In genomic region chr4:123588631-123589223, GRCh38 we compare ENCODE assay signal across 1 cellular context.
A peak's percentile ranks its signal among the peaks of the same experiment; 100 is the strongest.
TF ChIP-seq lines count a peak whose summit lies in the region.

No MANE protein-coding gene starts in this region.

TF ChIP-seq in GM12878, 131 proteins besides CTCF, POLR2A, EP300 and RAD21 (continued from another document and continues in another):
- TF ChIP-seq GATAD2B (conservative IDR thresholded peaks at IDR 0.05; ENCODE audit: low read depth) (peak; percentile 88), SUPT20H (IDR thresholded peaks at IDR 0.05; ENCODE audit: borderline replicate concordance, control insufficient read depth, low read depth, low read length) (no peak), YY1 (IDR thresholded peaks at IDR 0.05; ENCODE audit: low read depth, low read length) (0 out of 2 replicates have a peak, but pooled peaks have one; percentile 11), ATF2 (IDR thresholded peaks at IDR 0.05; ENCODE audit: low read length) (peak; percentile 93), BCL3 (IDR thresholded peaks at IDR 0.05; ENCODE audit: borderline replicate concordance, insufficient read depth, low read depth, low read length, poor library complexity, severe bottlenecking) (no peak), IKZF1 (conservative IDR thresholded peaks at IDR 0.05) (peak; percentile 96), POU2F2 (IDR thresholded peaks at IDR 0.05; ENCODE audit: borderline replicate concordance, low read depth, low read length) (peak; percentile 36; the same call in 1 of the 3 replicates), PKNOX1 (IDR thresholded peaks at IDR 0.05) (no peak), ATF7 (IDR thresholded peaks at IDR 0.05; ENCODE audit: low read depth) (peak; percentile 85), SREBF2 (IDR thresholded peaks at IDR 0.05; ENCODE audit: low read length) (no peak), NR2C2 (IDR thresholded peaks at IDR 0.05; ENCODE audit: borderline replicate concordance, control insufficient read depth, insufficient read length, low read depth) (no peak), ZNF207 (IDR thresholded peaks at IDR 0.05; ENCODE audit: borderline replicate concordance) (no peak), ZNF384 (IDR thresholded peaks at IDR 0.05; ENCODE audit: borderline replicate concordance, low read depth, low read length) (no peak), PRDM15 (CRISPR knock-in tag; IDR thresholded peaks at IDR 0.05) (no peak), BACH1 (IDR thresholded peaks at IDR 0.05; ENCODE audit: borderline replicate concordance) (no peak), USF2 (IDR thresholded peaks at IDR 0.05; ENCODE audit: borderline replicate concordance, low read depth, low read length) (no peak), KDM1A (IDR thresholded peaks at IDR 0.05; ENCODE audit: borderline replicate concordance) (no peak), STAT3 (IDR thresholded peaks at IDR 0.05; ENCODE audit: low read depth, low read length) (no peak), FOXM1 (IDR thresholded peaks at IDR 0.05; ENCODE audit: low read depth, low read length) (peak; percentile 95), ZNF622 (IDR thresholded peaks at IDR 0.05) (no peak), ZBTB33 (IDR thresholded peaks at IDR 0.05) (no peak), RCOR1 (conservative IDR thresholded peaks at IDR 0.05; ENCODE audit: low read depth, low read length) (no peak), CBX3 (IDR thresholded peaks at IDR 0.05; ENCODE audit: borderline replicate concordance, low read depth) (no peak), MEF2B (IDR thresholded peaks at IDR 0.05; ENCODE audit: partially characterized antibody, poor library complexity, severe bottlenecking) (peak; percentile 97), BCL11A (IDR thresholded peaks at IDR 0.05; ENCODE audit: low read depth, low read length) (peak; percentile 87), PAX5 (IDR thresholded peaks at IDR 0.05; ENCODE audit: borderline replicate concordance, low read depth, low read length) (peak; percentile 69), SMARCA5 (IDR thresholded peaks at IDR 0.05) (no peak), SP1 (IDR thresholded peaks at IDR 0.05; ENCODE audit: low read depth, low read length) (no peak), SUZ12 (IDR thresholded peaks at IDR 0.05; ENCODE audit: unreplicated experiment) (no peak), ZBTB4 (CRISPR knock-in tag; IDR thresholded peaks at IDR 0.05) (no peak), NR2F1 (conservative IDR thresholded peaks at IDR 0.05) (peak; percentile 88), RBBP5 (conservative IDR thresholded peaks at IDR 0.05) (no peak), CREB1 (IDR thresholded peaks at IDR 0.05; ENCODE audit: low read depth) (peak; percentile 82), E2F8 (IDR thresholded peaks at IDR 0.05; ENCODE audit: low read depth, partially characterized antibody) (no peak), NFXL1 (IDR thresholded peaks at IDR 0.05; ENCODE audit: borderline replicate concordance) (no peak), KLF5 (IDR thresholded peaks at IDR 0.05; ENCODE audit: partially characterized antibody) (no peak), ESRRA (IDR thresholded peaks at IDR 0.05; ENCODE audit: low read length) (no peak), ZZZ3 (IDR thresholded peaks at IDR 0.05; ENCODE audit: control insufficient read depth, insufficient read length, low read depth) (no peak), ELK1 (IDR thresholded peaks at IDR 0.05; ENCODE audit: low read depth, low read length) (no peak), IRF4 (IDR thresholded peaks at IDR 0.05; ENCODE audit: low read depth, low read length) (peak; percentile 82; the same call in 1 of the 2 replicates), IRF5 (IDR thresholded peaks at IDR 0.05; ENCODE audit: borderline replicate concordance) (no peak), NFIC (IDR thresholded peaks at IDR 0.05; ENCODE audit: low read depth, low read length) (peak; percentile 96), ZNF217 (IDR thresholded peaks at IDR 0.05) (peak; percentile 79), STAT1 (conservative IDR thresholded peaks at IDR 0.05) (no peak), TCF3 (IDR thresholded peaks at IDR 0.05; ENCODE audit: borderline replicate concordance, insufficient read depth, low read depth, low read length) (no peak), SMC3 (IDR thresholded peaks at IDR 0.05; ENCODE audit: borderline replicate concordance, low read length) (no peak)
